Comparison of ENCODE assay signal across 8 cellular contexts in the genomic region with DNA sequence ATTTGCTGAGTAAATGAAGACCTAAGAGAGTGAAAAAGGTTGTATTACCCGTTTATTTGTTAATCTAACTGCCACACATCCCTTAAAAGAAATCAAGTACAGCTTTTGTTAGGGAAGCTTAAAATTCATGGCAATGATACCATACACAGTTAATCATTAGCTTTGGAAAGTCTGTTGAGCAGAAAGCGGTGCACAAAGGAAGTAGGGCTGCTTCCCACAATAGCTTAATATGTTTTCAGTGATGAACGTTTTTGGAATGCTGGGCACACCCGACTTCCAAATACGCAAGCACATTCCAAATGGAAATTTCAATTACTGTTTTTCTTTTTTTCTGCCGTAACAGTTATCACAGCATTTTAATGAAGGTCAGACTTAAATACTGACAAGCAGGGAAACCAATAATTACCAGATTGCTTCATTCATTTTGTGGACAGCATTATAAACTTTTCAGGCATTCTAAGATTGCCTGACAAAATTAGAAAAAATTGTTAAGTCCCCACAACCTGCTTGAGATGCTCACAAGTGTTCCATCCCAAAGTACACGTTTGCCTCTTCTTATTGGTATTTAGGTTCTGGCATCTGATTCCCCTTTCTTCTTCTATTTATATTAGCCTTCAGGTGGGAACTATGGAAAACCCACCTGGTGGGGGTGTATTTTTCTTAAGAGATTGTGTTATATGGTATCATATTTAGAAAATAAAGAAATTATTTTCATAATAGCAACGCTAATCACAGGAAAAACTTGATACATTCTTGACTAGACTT. TPM values are rescaled to one million over a fixed set of nuclear protein-coding genes. Genes with fewer than 3 reads are reported as not detected.
DNase-seq lines count a peak whose midpoint lies in the region; ATAC-seq and TF ChIP-seq lines count a peak whose summit lies in the region.

No MANE protein-coding gene starts in this region.

- DNase-seq in G401 (ENCODE audit: low spot score) (peak; percentile 22), NCI-H1930 (lab: John Stamatoyannopoulos, UW) (peak; percentile 79 to 89), cerebellar cortex (ENCODE audit: low spot score) (peak; percentile 8), memory B cell (ENCODE audit: low spot score in 2 of 2) (no peak), type B pancreatic cell (ENCODE audit: extremely low spot score, unreplicated experiment) (no peak)

- ATAC-seq in memory B cell (ENCODE audit: low read depth) (no peak), HG02970 (IDR thresholded peaks at IDR 0.05; ENCODE audit: low FRiP score, unreplicated experiment) (no peak), GM21390 (IDR thresholded peaks at IDR 0.05; ENCODE audit: unreplicated experiment) (no peak), GM19023 (IDR thresholded peaks at IDR 0.05; ENCODE audit: unreplicated experiment) (no peak)

- no peaks in the 10 kb centered on the region for H3K36me3 Mint-ChIP-seq in memory B cell
- H3K36me3 Mint-ChIP-seq in type B pancreatic cell = peaks cover 11% of the 10 kb centered on the region

- peak overlapping the region; percentile 88 for H3K4me3 Mint-ChIP-seq in memory B cell
- peak overlapping the region; percentile 9 for H3K4me3 Mint-ChIP-seq in type B pancreatic cell

- H3K4me1 Mint-ChIP-seq in memory B cell (peaks cover 5% of the 10 kb centered on the region), type B pancreatic cell (ENCODE audit: unreplicated experiment) (peaks cover 20% of the 10 kb centered on the region)

- H3K27ac Mint-ChIP-seq in memory B cell (peak overlapping the region; percentile 79), type B pancreatic cell (peak overlapping the region; percentile 96)

- TF ChIP-seq CTCF in type B pancreatic cell (conservative IDR thresholded peaks at IDR 0.05) = no peak

- H3K27me3 Mint-ChIP-seq in memory B cell (no peaks in the 10 kb centered on the region), type B pancreatic cell (no peaks in the 10 kb centered on the region)

- in situ Hi-C loops in G401 (cut with HindIII; ENCODE audit: low sequenced_read_pairs) = no loop called here

- no peaks in the 10 kb centered on the region for H3K9me3 Mint-ChIP-seq in memory B cell
- no peaks in the 10 kb centered on the region for H3K9me3 Mint-ChIP-seq in type B pancreatic cell

RNA-seq across cellular contexts. Expression of gene ECT2, which starts 1.1 kb away (rescaled TPM):
- total RNA-seq in G401 (2014; rRNA removed; shearing (Covaris generic)) = 59.0 and 90.0 TPM in 2 replicates
- 19.6 and 45.1 TPM in 2 replicates for total RNA-seq in type B pancreatic cell (ENCODE audit: low replicate concordance)

RNA-seq across cellular contexts. Expression of gene NCEH1, which starts 38.5 kb away (rescaled TPM):
- total RNA-seq in G401 (2014; rRNA removed; shearing (Covaris generic)) = 0.27 and 0.49 TPM in 2 replicates
- 7.0 and 9.0 TPM in 2 replicates for total RNA-seq in type B pancreatic cell (ENCODE audit: low replicate concordance)

Comparison
In these comparisons a context has a peak if more than half of its experiments do, and no peak if none do; other contexts are left out.
1. DNase-seq: peak in G401 (single experiment), NCI-H1930 (2 of 2) and cerebellar cortex (single experiment); none in memory B cell (0 of 2) and type B pancreatic cell (single experiment).